ENCODE assay signal across 1 cellular context in the genomic region with DNA sequence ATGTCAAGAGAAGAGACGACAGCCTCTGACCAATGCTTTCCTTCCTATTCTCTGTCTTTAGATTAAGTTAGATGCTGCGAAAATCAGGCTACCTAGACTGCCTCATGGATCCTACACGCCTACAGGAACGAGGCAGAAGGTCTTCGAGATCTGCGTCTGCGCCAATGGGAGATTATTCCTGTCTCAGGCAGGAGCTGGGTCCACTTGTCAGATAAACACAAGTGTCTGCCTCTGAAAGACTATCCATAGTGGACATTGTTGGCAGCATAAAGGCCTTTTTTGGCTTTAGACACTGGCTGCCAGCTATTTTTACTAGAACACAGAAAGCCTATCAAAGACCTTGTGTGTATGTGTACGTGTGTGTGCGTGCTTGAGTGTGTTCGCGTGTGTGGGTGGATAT.
TF ChIP-seq lines count a peak whose summit lies in the region.

No MANE protein-coding gene starts in this region.

TF ChIP-seq in GM23338, 12 proteins besides CTCF, POLR2A, EP300 and RAD21 (continued from another document):
- TF ChIP-seq, protein P1, sequence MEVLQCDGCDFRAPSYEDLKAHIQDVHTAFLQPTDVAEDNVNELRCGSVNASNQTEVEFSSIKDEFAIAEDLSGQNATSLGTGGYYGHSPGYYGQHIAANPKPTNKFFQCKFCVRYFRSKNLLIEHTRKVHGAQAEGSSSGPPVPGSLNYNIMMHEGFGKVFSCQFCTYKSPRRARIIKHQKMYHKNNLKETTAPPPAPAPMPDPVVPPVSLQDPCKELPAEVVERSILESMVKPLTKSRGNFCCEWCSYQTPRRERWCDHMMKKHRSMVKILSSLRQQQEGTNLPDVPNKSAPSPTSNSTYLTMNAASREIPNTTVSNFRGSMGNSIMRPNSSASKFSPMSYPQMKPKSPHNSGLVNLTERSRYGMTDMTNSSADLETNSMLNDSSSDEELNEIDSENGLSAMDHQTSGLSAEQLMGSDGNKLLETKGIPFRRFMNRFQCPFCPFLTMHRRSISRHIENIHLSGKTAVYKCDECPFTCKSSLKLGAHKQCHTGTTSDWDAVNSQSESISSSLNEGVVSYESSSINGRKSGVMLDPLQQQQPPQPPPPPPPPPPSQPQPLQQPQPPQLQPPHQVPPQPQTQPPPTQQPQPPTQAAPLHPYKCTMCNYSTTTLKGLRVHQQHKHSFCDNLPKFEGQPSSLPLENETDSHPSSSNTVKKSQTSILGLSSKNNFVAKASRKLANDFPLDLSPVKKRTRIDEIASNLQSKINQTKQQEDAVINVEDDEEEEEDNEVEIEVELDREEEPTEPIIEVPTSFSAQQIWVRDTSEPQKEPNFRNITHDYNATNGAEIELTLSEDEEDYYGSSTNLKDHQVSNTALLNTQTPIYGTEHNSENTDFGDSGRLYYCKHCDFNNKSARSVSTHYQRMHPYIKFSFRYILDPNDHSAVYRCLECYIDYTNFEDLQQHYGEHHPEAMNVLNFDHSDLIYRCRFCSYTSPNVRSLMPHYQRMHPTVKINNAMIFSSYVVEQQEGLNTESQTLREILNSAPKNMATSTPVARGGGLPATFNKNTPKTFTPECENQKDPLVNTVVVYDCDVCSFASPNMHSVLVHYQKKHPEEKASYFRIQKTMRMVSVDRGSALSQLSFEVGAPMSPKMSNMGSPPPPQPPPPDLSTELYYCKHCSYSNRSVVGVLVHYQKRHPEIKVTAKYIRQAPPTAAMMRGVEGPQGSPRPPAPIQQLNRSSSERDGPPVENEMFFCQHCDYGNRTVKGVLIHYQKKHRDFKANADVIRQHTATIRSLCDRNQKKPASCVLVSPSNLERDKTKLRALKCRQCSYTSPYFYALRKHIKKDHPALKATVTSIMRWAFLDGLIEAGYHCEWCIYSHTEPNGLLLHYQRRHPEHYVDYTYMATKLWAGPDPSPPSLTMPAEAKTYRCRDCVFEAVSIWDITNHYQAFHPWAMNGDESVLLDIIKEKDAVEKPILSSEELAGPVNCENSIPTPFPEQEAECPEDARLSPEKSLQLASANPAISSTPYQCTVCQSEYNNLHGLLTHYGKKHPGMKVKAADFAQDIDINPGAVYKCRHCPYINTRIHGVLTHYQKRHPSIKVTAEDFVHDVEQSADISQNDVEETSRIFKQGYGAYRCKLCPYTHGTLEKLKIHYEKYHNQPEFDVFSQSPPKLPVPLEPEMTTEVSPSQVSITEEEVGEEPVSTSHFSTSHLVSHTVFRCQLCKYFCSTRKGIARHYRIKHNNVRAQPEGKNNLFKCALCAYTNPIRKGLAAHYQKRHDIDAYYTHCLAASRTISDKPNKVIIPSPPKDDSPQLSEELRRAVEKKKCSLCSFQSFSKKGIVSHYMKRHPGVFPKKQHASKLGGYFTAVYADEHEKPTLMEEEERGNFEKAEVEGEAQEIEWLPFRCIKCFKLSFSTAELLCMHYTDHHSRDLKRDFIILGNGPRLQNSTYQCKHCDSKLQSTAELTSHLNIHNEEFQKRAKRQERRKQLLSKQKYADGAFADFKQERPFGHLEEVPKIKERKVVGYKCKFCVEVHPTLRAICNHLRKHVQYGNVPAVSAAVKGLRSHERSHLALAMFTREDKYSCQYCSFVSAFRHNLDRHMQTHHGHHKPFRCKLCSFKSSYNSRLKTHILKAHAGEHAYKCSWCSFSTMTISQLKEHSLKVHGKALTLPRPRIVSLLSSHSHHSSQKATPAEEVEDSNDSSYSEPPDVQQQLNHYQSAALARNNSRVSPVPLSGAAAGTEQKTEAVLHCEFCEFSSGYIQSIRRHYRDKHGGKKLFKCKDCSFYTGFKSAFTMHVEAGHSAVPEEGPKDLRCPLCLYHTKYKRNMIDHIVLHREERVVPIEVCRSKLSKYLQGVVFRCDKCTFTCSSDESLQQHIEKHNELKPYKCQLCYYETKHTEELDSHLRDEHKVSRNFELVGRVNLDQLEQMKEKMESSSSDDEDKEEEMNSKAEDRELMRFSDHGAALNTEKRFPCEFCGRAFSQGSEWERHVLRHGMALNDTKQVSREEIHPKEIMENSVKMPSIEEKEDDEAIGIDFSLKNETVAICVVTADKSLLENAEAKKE (CRISPR knock-in tag; IDR thresholded peaks at IDR 0.05): no peak
